1 cellular context compared by ENCODE assay signal in genomic region chr19:45996933-45997332, GRCh38.
TF ChIP-seq lines count a peak whose summit lies in the region.

No MANE protein-coding gene starts in this region.

TF ChIP-seq in HCT116, 20 proteins besides CTCF, POLR2A, EP300 and RAD21:
- TF ChIP-seq FOSL1 (IDR thresholded peaks at IDR 0.05; ENCODE audit: low read depth), result no peak
- no peak for TF ChIP-seq TCF7L2 (IDR thresholded peaks at IDR 0.05; ENCODE audit: borderline replicate concordance, extremely low read depth, insufficient read depth, insufficient read length)
- no peak for TF ChIP-seq CBX3 (IDR thresholded peaks at IDR 0.05; ENCODE audit: low read depth)
- no peak for TF ChIP-seq JUND (IDR thresholded peaks at IDR 0.05)
- no peak for TF ChIP-seq SP1 (IDR thresholded peaks at IDR 0.05; ENCODE audit: low read depth)
- TF ChIP-seq REST (IDR thresholded peaks at IDR 0.05; ENCODE audit: low read depth), result no peak
- TF ChIP-seq ZNF274 (IDR thresholded peaks at IDR 0.05; ENCODE audit: low read depth, low read length), result no peak
- no peak for TF ChIP-seq MAX (IDR thresholded peaks at IDR 0.05)
